ENCODE assay signal across 14 cellular contexts in genomic region chr4:184924516-184924915, GRCh38.
"Had no signal": no experiment of that assay in that cellular context is flagged by ENCODE, and none has a peak within 500 bp of the region (broad histone marks: within the 10 kb centered on the region; RNA-seq: fewer than 3 reads in every experiment).

No MANE protein-coding gene starts in this region.

- ATAC-seq: activated CD4-positive, CD25-positive, alpha-beta regulatory T cell treated with anti-CD3 and anti-CD28 coated beads, Interleukin-2, amount 50 U/mL, for 24 hours; gastrocnemius medialis; left lobe of liver; pancreas; sciatic nerve had no signal

- H3K9me3 ChIP-seq: gastrocnemius medialis, pancreas, suprapubic skin had no signal

- H3K4me1 Mint-ChIP-seq: activated naive CD4-positive, alpha-beta T cell treated with anti-CD3 and anti-CD28 coated beads, Interleukin-2, amount 10 ng/mL, durations not matched to agents 7 days and 5 days had no signal

- H3K27me3 Mint-ChIP-seq: stimulated activated naive CD8-positive, alpha-beta T cell treated with anti-CD3 and anti-CD28 coated beads, Interleukin-15, Interleukin-2, amounts not matched to agents 100 ng/mL and 50 ng/mL, for 24 hours had no signal

- H3K4me3 Mint-ChIP-seq: activated naive CD4-positive, alpha-beta T cell treated with anti-CD3 and anti-CD28 coated beads, Interleukin-2, amount 10 ng/mL, durations not matched to agents 7 days and 5 days; stimulated activated naive CD8-positive, alpha-beta T cell treated with anti-CD3 and anti-CD28 coated beads, Interleukin-15, Interleukin-2, amounts not matched to agents 100 ng/mL and 50 ng/mL, for 24 hours had no signal

- H3K27ac Mint-ChIP-seq: activated naive CD4-positive, alpha-beta T cell treated with anti-CD3 and anti-CD28 coated beads, Interleukin-2, amount 10 ng/mL, durations not matched to agents 7 days and 5 days; stimulated activated naive CD8-positive, alpha-beta T cell treated with anti-CD3 and anti-CD28 coated beads, Interleukin-15, Interleukin-2, amounts not matched to agents 100 ng/mL and 50 ng/mL, for 24 hours had no signal

- H3K27me3 ChIP-seq: ascending aorta, gastrocnemius medialis, pancreas, suprapubic skin had no signal

- DNase-seq: activated CD4-positive, alpha-beta T cell treated with anti-CD3 and anti-CD28 coated beads, Interleukin-2, amount 50 U/mL, for 1 hour; activated CD8-positive, alpha-beta memory T cell treated with anti-CD3 and anti-CD28 coated beads for 24 hours; activated naive CD4-positive, alpha-beta T cell treated with anti-CD3 and anti-CD28 coated beads, Interleukin-2, amount 10 ng/mL, durations not matched to agents 7 days and 5 days; gastrocnemius medialis; midbrain; pancreas; trophoblast cell had no signal

- H3K4me1 ChIP-seq: ascending aorta, gastrocnemius medialis, pancreas, suprapubic skin had no signal

- H3K4me3 ChIP-seq: ascending aorta, gastrocnemius medialis, pancreas, suprapubic skin had no signal

- H3K36me3 ChIP-seq: ascending aorta, gastrocnemius medialis, pancreas, suprapubic skin had no signal

- H3K36me3 Mint-ChIP-seq: activated naive CD4-positive, alpha-beta T cell treated with anti-CD3 and anti-CD28 coated beads, Interleukin-2, amount 10 ng/mL, durations not matched to agents 7 days and 5 days had no signal

- H3K27ac ChIP-seq: ascending aorta, epithelial cell of prostate, gastrocnemius medialis, pancreas, suprapubic skin had no signal
